ENCODE assay signal across 1 cellular context in the genomic region with DNA sequence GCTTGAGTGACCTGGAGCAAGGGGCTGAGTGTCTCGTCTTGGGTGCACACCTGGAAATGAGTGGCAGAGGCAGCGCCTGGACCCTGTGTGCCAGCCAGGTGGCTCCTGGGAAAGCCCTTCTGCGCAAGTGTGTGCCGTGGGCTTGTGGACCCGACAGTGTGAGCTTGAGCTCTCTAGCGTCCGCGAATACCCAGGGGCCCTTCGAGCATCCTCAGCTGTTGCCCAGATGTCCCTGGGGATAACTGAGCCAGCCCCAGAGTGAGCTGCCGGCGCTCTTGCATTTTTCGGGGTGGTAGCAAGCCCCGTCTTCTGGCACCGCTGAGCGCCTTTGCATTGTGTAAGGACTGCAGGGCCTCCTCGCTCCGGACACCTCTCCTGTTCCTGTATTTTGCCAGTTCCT.
TF ChIP-seq lines count a peak whose summit lies in the region.

No MANE protein-coding gene starts in this region.

TF ChIP-seq in H1, 55 proteins besides CTCF, POLR2A, EP300 and RAD21:
- TF ChIP-seq, protein P1, sequence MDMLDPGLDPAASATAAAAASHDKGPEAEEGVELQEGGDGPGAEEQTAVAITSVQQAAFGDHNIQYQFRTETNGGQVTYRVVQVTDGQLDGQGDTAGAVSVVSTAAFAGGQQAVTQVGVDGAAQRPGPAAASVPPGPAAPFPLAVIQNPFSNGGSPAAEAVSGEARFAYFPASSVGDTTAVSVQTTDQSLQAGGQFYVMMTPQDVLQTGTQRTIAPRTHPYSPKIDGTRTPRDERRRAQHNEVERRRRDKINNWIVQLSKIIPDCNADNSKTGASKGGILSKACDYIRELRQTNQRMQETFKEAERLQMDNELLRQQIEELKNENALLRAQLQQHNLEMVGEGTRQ (IDR thresholded peaks at IDR 0.05; ENCODE audit: low read length) = no peak
- TF ChIP-seq PHF8 (conservative IDR thresholded peaks at IDR 0.05; ENCODE audit: low read depth, low read length) (no peak), SP1 (IDR thresholded peaks at IDR 0.05; ENCODE audit: low read depth, low read length) (no peak), KDM5A (IDR thresholded peaks at IDR 0.05; ENCODE audit: low read length) (no peak), BCL11A (IDR thresholded peaks at IDR 0.05; ENCODE audit: low read depth in 2 of 2, low read length in 2 of 2) (no peak), ASH2L (IDR thresholded peaks at IDR 0.05; ENCODE audit: low read length) (no peak), POU5F1 (IDR thresholded peaks at IDR 0.05; ENCODE audit: low read depth, low read length) (no peak)
- TF ChIP-seq, protein P2, sequence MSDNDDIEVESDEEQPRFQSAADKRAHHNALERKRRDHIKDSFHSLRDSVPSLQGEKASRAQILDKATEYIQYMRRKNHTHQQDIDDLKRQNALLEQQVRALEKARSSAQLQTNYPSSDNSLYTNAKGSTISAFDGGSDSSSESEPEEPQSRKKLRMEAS (IDR thresholded peaks at IDR 0.05) = no peak
